In genomic region chr14:64185184-64185583, GRCh38 we compare ENCODE assay signal across 1 cellular context.
TF ChIP-seq lines count a peak whose summit lies in the region.

No MANE protein-coding gene starts in this region.

TF ChIP-seq in A549, 52 proteins besides CTCF, POLR2A, EP300 and RAD21 (continued from another document):
- TF ChIP-seq BCL3 (IDR thresholded peaks at IDR 0.05): no peak
